ENCODE assay signal across 21 cellular contexts in the genomic region with DNA sequence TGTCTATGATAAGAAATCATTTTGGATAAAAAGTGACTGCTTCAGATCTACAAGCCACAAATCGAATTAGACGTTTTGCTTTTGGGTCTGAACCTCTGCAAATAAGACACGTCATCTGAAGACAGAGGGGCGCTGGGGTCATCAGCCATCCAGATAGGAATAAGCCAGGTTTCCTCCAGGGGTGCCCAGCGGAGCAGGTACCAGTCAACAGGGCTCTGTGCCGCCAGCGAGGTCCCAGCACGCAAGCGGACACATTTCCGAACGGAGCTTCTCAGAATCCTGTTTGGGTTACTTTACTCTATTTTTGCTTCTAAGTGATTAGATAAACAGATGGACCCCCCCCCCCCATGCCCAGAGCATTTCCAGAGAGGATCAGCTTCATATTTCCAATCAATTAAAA.
A peak's percentile ranks its signal among the peaks of the same experiment; 100 is the strongest.
DNase-seq lines count a peak whose midpoint lies in the region; ATAC-seq and TF ChIP-seq lines count a peak whose summit lies in the region.
"Had no signal": no experiment of that assay in that cellular context is flagged by ENCODE, and none has a peak within 500 bp of the region (broad histone marks: within the 10 kb centered on the region; RNA-seq: fewer than 3 reads in every experiment).

No MANE protein-coding gene starts in this region.

- H3K27me3 Mint-ChIP-seq in chondrocyte (ENCODE audit: low read depth) = peaks cover 9% of the 10 kb centered on the region

- TF ChIP-seq POLR2A in stomach (IDR thresholded peaks at IDR 0.05) = no peak

- no peak overlapping the region for H3K4me3 Mint-ChIP-seq in chondrocyte (ENCODE audit: unreplicated experiment)
- H3K4me3 Mint-ChIP-seq: CD4-positive, alpha-beta T cell; IgD-negative memory B cell had no signal

- H3K36me3 Mint-ChIP-seq in chondrocyte (ENCODE audit: low read depth) = no peaks in the 10 kb centered on the region
- H3K36me3 Mint-ChIP-seq: IgD-negative memory B cell had no signal

- WGBS in lung, 2 donors = 85 to 86% methylated on average over 11 of the region's 11 CpGs
- 72 to 81% (median 80%) methylated on average over 11 of the region's 11 CpGs for whole genome bisulfite sequencing in stomach, 5 donors

- H3K4me3 ChIP-seq in lung (no peak overlapping the region), stomach (no peak overlapping the region), foreskin fibroblast (ENCODE audit: low read depth in 1 of 2, low read length in 2 of 2) (no peak overlapping the region)
- H3K4me3 ChIP-seq: GM23248, MG63 had no signal

- H3K9me3 Mint-ChIP-seq in chondrocyte (ENCODE audit: low read depth) = no peaks in the 10 kb centered on the region
- H3K9me3 Mint-ChIP-seq: CD4-positive, alpha-beta T cell; IgD-negative memory B cell had no signal

- no peaks in the 10 kb centered on the region for H3K4me1 Mint-ChIP-seq in chondrocyte (ENCODE audit: low read depth)

- H3K36me3 ChIP-seq in lung (ENCODE audit: control insufficient read depth in 2 of 2, insufficient read depth in 2 of 2, low read length in 2 of 2) (no peaks in the 10 kb centered on the region), stomach (no peaks in the 10 kb centered on the region)
- H3K36me3 ChIP-seq: BE2C, MG63 had no signal

- no peak for TF ChIP-seq EP300 in stomach (IDR thresholded peaks at IDR 0.05)

- H3K9me3 ChIP-seq in lung (ENCODE audit: control insufficient read depth in 2 of 2, insufficient read depth in 1 of 2, low read length in 1 of 2) (peaks cover 0 to 9% of the 10 kb centered on the region in 2 donors), stomach (peaks cover 0 to 6% (median 3%) of the 10 kb centered on the region in 4 donors)
- H3K9me3 ChIP-seq: BE2C, MG63 had no signal

- intact Hi-C loops in stomach (cut with DNase I; ENCODE audit: low total_unique reads) = no loop called here

- H3K27ac Mint-ChIP-seq in chondrocyte (ENCODE audit: unreplicated experiment) = no peak overlapping the region
- H3K27ac Mint-ChIP-seq: CD4-positive, alpha-beta T cell; IgD-negative memory B cell had no signal

- H3K27me3 ChIP-seq in lung (ENCODE audit: control insufficient read depth, insufficient read depth) (no peaks in the 10 kb centered on the region), stomach (peaks cover 0 to 30% (median 0%) of the 10 kb centered on the region in 3 donors)
- H3K27me3 ChIP-seq: BE2C, MG63 had no signal

- H3K4me1 ChIP-seq in lung (ENCODE audit: control insufficient read depth in 2 of 2, insufficient read depth in 2 of 2, low read length in 2 of 2) = no peaks in the 10 kb centered on the region
- no peaks in the 10 kb centered on the region for H3K4me1 ChIP-seq in stomach
- H3K4me1 ChIP-seq: BE2C had no signal

- TF ChIP-seq CTCF in chondrocyte (IDR thresholded peaks at IDR 0.05) (no peak), lung (IDR thresholded peaks at IDR 0.05; ENCODE audit: control extremely low read depth, extremely low read depth) (no peak), stomach (IDR thresholded peaks at IDR 0.05) (no peak), foreskin fibroblast (IDR thresholded peaks at IDR 0.05; ENCODE audit: low read depth, low read length) (no peak)

- ATAC-seq in lung (ENCODE audit: insufficient read depth, low FRiP score) = no peak
- ATAC-seq: HCT116, Panc1 had no signal

- peak; percentile 22 for DNase-seq in activated CD8-positive, alpha-beta memory T cell treated with anti-CD3 and anti-CD28 coated beads, Interleukin-2, amount 50 U/mL, for 48 hours
- DNase-seq in activated CD8-positive, alpha-beta memory T cell treated with anti-CD3 and anti-CD28 coated beads, Interleukin-2, amount 50 U/mL, for 4 hours = no peak
- peak; percentile 43 for DNase-seq in chondrocyte (ENCODE audit: low spot score)
- DNase-seq in lung (ENCODE audit: low spot score) = peak; percentile 15
- peak; percentile 14 for DNase-seq in stomach
- DNase-seq in NAMALWA (ENCODE audit: low spot score) = no peak
- DNase-seq in occipital lobe (lab: John Stamatoyannopoulos, UW) = no peak
- DNase-seq in foreskin fibroblast = no peak
- DNase-seq: BE2C; CD4-positive, alpha-beta T cell; DMS153; GDM1; GM23248; Kasumi-1; MG63; NCI-H1092 treated with DMSO at 0.1 percent for 48 hours; NCI-H146; NCI-H2081 had no signal

- H3K27ac ChIP-seq in lung (ENCODE audit: low read depth in 1 of 2, low read length in 1 of 2) (no peak overlapping the region), stomach (no peak overlapping the region)
- H3K27ac ChIP-seq: GM23248 had no signal

Comparison
In these comparisons a context has a peak if more than half of its experiments do, and no peak if none do; other contexts are left out.
1. DNase-seq: peak in activated CD8-positive, alpha-beta memory T cell treated with anti-CD3 and anti-CD28 coated beads, Interleukin-2, amount 50 U/mL, for 48 hours (single experiment), chondrocyte (single experiment), lung (single experiment) and stomach (single experiment); none in activated CD8-positive, alpha-beta memory T cell treated with anti-CD3 and anti-CD28 coated beads, Interleukin-2, amount 50 U/mL, for 4 hours (single experiment), NAMALWA (single experiment), occipital lobe (single experiment) and foreskin fibroblast (0 of 2).